In genomic region chr16:79605999-79606398, GRCh38 we compare ENCODE assay signal across 11 cellular contexts. TPM values are rescaled to one million over a fixed set of nuclear protein-coding genes. Genes with fewer than 3 reads are reported as not detected.
DNase-seq lines count a peak whose midpoint lies in the region; ATAC-seq, FAIRE-seq and TF ChIP-seq lines count a peak whose summit lies in the region.
"Had no signal": no experiment of that assay in that cellular context is flagged by ENCODE, and none has a peak within 500 bp of the region (broad histone marks: within the 10 kb centered on the region; RNA-seq: fewer than 3 reads in every experiment).

No MANE protein-coding gene starts in this region.

- DNase-seq in astrocyte (ENCODE audit: low read depth) (peak; percentile 42), renal cortical epithelial cell (ENCODE audit: low read depth) (peak; percentile 63), NOMO-1 treated with DMSO at 0.1 percent for 48 hours (lab: John Stamatoyannopoulos, UW; ENCODE audit: unreplicated experiment) (no peak), left colon (no peak), esophagus muscularis mucosa (ENCODE audit: extremely low spot score) (no peak), NCI-H2081 treated with DMSO at 0.1 percent for 48 hours (lab: John Stamatoyannopoulos, UW) (no peak)
- DNase-seq: psoas muscle, upper lobe of left lung had no signal

- H3K9me3 Mint-ChIP-seq in astrocyte (ENCODE audit: unreplicated experiment), result no peaks in the 10 kb centered on the region

- no peaks in the 10 kb centered on the region for H4K20me1 ChIP-seq in astrocyte (ENCODE audit: insufficient read depth, low read length)

- no peak for FAIRE-seq in astrocyte (lab: Jason Lieb, UNC)

- H3K9me3 ChIP-seq in astrocyte (ENCODE audit: insufficient read depth, low read depth, low read length) (no peaks in the 10 kb centered on the region), esophagus muscularis mucosa (no peaks in the 10 kb centered on the region)
- H3K9me3 ChIP-seq: psoas muscle, upper lobe of left lung had no signal

- H3K4me3 ChIP-seq in astrocyte (ENCODE audit: insufficient read depth, low read depth, low read length), result no peak overlapping the region
- no peak overlapping the region for H3K4me3 ChIP-seq in esophagus muscularis mucosa
- H3K4me3 ChIP-seq: psoas muscle, upper lobe of left lung had no signal

- no peak for TF ChIP-seq POLR2A in esophagus muscularis mucosa (IDR thresholded peaks at IDR 0.05; ENCODE audit: low read depth)

- H3K9ac ChIP-seq in astrocyte (ENCODE audit: low read length), result no peak overlapping the region

- no peaks in the 10 kb centered on the region for H3K36me3 ChIP-seq in astrocyte (ENCODE audit: insufficient read depth, low read length)
- H3K36me3 ChIP-seq in esophagus muscularis mucosa, result no peaks in the 10 kb centered on the region
- H3K36me3 ChIP-seq: upper lobe of left lung had no signal

- H3K36me3 Mint-ChIP-seq in astrocyte (ENCODE audit: low read depth, unreplicated experiment), result no peaks in the 10 kb centered on the region

- TF ChIP-seq CTCF in astrocyte (IDR thresholded peaks at IDR 0.05; ENCODE audit: insufficient read depth, low read depth, low read length), result no peak
- TF ChIP-seq CTCF in esophagus muscularis mucosa (IDR thresholded peaks at IDR 0.05), result no peak

- H2AFZ ChIP-seq in astrocyte (ENCODE audit: low read depth, low read length), result peak overlapping the region; percentile 47

- H3K27ac Mint-ChIP-seq in astrocyte (ENCODE audit: unreplicated experiment), result peak overlapping the region; percentile 5

- no peak overlapping the region for H3K27ac ChIP-seq in astrocyte (ENCODE audit: low read depth, low read length)
- no peak overlapping the region for H3K27ac ChIP-seq in esophagus muscularis mucosa (replicated peaks in 1 of 4)
- H3K27ac ChIP-seq: psoas muscle, upper lobe of left lung had no signal

- H3K27me3 ChIP-seq in astrocyte (ENCODE audit: insufficient read depth, low read length), result no peaks in the 10 kb centered on the region
- peaks cover 0 to 26% (median 0%) of the 10 kb centered on the region in 4 donors for H3K27me3 ChIP-seq in esophagus muscularis mucosa
- H3K27me3 ChIP-seq: upper lobe of left lung had no signal

- no peak overlapping the region for H3K4me3 Mint-ChIP-seq in astrocyte (ENCODE audit: unreplicated experiment)

- peak; percentile 67 for ATAC-seq in GM18870 (IDR thresholded peaks at IDR 0.05; ENCODE audit: unreplicated experiment)
- peak; percentile 78 for ATAC-seq in HG02938 (IDR thresholded peaks at IDR 0.05; ENCODE audit: unreplicated experiment)
- no peak for ATAC-seq in left colon
- ATAC-seq: Panc1, psoas muscle had no signal

- peaks cover 43% of the 10 kb centered on the region for H3K4me1 Mint-ChIP-seq in astrocyte (ENCODE audit: low read depth, unreplicated experiment)

- TF ChIP-seq EP300 in esophagus muscularis mucosa (IDR thresholded peaks at IDR 0.05), result no peak

- peaks cover 18% of the 10 kb centered on the region for H3K4me1 ChIP-seq in astrocyte (ENCODE audit: insufficient read depth, low read length)
- peaks cover 0 to 31% (median 22%) of the 10 kb centered on the region in 4 donors for H3K4me1 ChIP-seq in esophagus muscularis mucosa

- no peaks in the 10 kb centered on the region for H3K27me3 Mint-ChIP-seq in astrocyte (ENCODE audit: low read depth, unreplicated experiment)

- intact Hi-C loops in left colon (cut with DNase I, micrococcal nuclease) (no loop called here), esophagus muscularis mucosa (cut with DNase I) (loop anchor here (10.0 kb wide), 1 partner anchor 531 kb away; no protein-coding TSS in a partner anchor)

- peak overlapping the region; percentile 61 for H3K4me2 ChIP-seq in astrocyte (ENCODE audit: low read length)

- no peaks in the 10 kb centered on the region for H3K79me2 ChIP-seq in astrocyte (ENCODE audit: insufficient read depth, low read length)

- WGBS in esophagus muscularis mucosa, result 66% methylated on average over 7 of the region's 7 CpGs

RNA-seq across cellular contexts. Expression of gene MAF, which starts 5.5 kb away (rescaled TPM):
- total RNA-seq in astrocyte, result 19.3 and 21.8 TPM in 2 replicates
- total RNA-seq in renal cortical epithelial cell, result 5.2 and 8.0 TPM in 2 replicates
- total RNA-seq in left colon, result 10 to 100 TPM; 11.7 to 30.3 TPM
- total RNA-seq in esophagus muscularis mucosa, result 10 to 100 TPM; 30.4 to 55.1 (median 40.8) TPM

Comparison
In these comparisons a context has a peak if more than half of its experiments do, and no peak if none do; other contexts are left out.
1. DNase-seq: peak in astrocyte (single experiment) and renal cortical epithelial cell (single experiment); none in NOMO-1 treated with DMSO at 0.1 percent for 48 hours (single experiment), left colon (0 of 2), esophagus muscularis mucosa (single experiment) and NCI-H2081 treated with DMSO at 0.1 percent for 48 hours (single experiment).